In the genomic region with DNA sequence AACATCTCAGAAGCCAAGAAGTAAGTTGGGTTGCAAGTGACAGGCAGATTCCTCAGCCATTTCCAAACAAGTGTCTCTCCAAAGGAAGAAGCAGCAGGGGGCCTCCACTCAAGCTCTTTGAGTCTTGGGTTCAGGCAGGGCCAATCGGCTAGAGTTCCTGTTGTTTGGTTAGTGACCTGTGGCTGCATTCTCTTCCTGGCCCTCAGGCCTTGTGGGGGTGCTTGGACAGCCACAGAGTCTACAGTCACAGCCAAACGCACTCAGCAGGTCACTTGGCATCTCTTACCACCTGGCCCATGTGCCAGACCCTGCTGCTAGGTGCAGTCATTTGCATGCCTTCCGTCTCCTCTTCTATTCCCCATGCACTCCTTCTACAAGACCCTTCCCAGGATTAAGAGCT, we compare ENCODE assay signal across 13 cellular contexts.
DNase-seq lines count a peak whose midpoint lies in the region; ATAC-seq and TF ChIP-seq lines count a peak whose summit lies in the region.
"Had no signal": no experiment of that assay in that cellular context is flagged by ENCODE, and none has a peak within 500 bp of the region (broad histone marks: within the 10 kb centered on the region; RNA-seq: fewer than 3 reads in every experiment).

No MANE protein-coding gene starts in this region.

- H3K27me3 Mint-ChIP-seq in WTC11 (ENCODE audit: low read depth), result no peaks in the 10 kb centered on the region

- H3K9me3 Mint-ChIP-seq in WTC11, result no peaks in the 10 kb centered on the region
- H3K9me3 Mint-ChIP-seq: CD8-positive, alpha-beta T cell had no signal

- no peak overlapping the region for H3K27ac Mint-ChIP-seq in WTC11
- H3K27ac Mint-ChIP-seq: CD14-positive monocyte; CD8-positive, alpha-beta T cell; HFFc6 had no signal

- POLR2A ChIA-PET in WTC11 (lab: Charles Lee), result no interaction called here

- CTCF ChIA-PET in WTC11 (lab: Charles Lee), result interaction anchor here (0.8 to 1.2 kb wide), 3 partner anchors 34 to 349 kb away, joined by 3 read pairs; no protein-coding TSS in a partner anchor

- H3K36me3 Mint-ChIP-seq in WTC11, result no peaks in the 10 kb centered on the region
- H3K36me3 Mint-ChIP-seq: CD14-positive monocyte; CD8-positive, alpha-beta T cell had no signal

- H3K4me1 Mint-ChIP-seq in WTC11, result no peaks in the 10 kb centered on the region
- H3K4me1 Mint-ChIP-seq: CD14-positive monocyte had no signal

- no peak overlapping the region for H3K4me3 Mint-ChIP-seq in WTC11
- H3K4me3 Mint-ChIP-seq: CD14-positive monocyte; CD8-positive, alpha-beta T cell; HFFc6 had no signal

- ATAC-seq in WTC11, result no peak
- no peak for ATAC-seq in HG02852 (IDR thresholded peaks at IDR 0.05; ENCODE audit: unreplicated experiment)
- ATAC-seq: CD8-positive, alpha-beta T cell; GM12878 had no signal

- DNase-seq in NCI-H146 (lab: John Stamatoyannopoulos, UW), result peak; percentile 2
- no peak for DNase-seq in NCI-H146 treated with DMSO at 0.1 percent for 48 hours (lab: John Stamatoyannopoulos, UW; ENCODE audit: unreplicated experiment)
- no peak for DNase-seq in WTC11 (ENCODE audit: low spot score)
- peak; percentile 2 for DNase-seq in kidney tubule cell (ENCODE audit: low spot score)
- DNase-seq in pons (ENCODE audit: low spot score), result peak; percentile 6
- no peak for DNase-seq in DMS79 (lab: John Stamatoyannopoulos, UW)
- no peak for DNase-seq in NCI-H446 treated with DMSO at 0.1 percent for 48 hours (lab: John Stamatoyannopoulos, UW)
- DNase-seq: Caco-2; CD8-positive, alpha-beta T cell; HFFc6 had no signal

- no peak for TF ChIP-seq CTCF in WTC11 (IDR thresholded peaks at IDR 0.05)

TF ChIP-seq in WTC11, 78 proteins besides CTCF, POLR2A, EP300 and RAD21:
- TF ChIP-seq ZNF121 (CRISPR knock-in tag; IDR thresholded peaks at IDR 0.05), result peak; percentile 57; the same call in 1 of the 2 replicates
- TF ChIP-seq NFYB (CRISPR knock-in tag; conservative IDR thresholded peaks at IDR 0.05; ENCODE audit: low read depth), result no peak

Comparison
In these comparisons a context has a peak if more than half of its experiments do, and no peak if none do; other contexts are left out.
1. DNase-seq: peak in NCI-H146 (single experiment), kidney tubule cell (single experiment) and pons (single experiment); none in NCI-H146 treated with DMSO at 0.1 percent for 48 hours (single experiment), WTC11 (single experiment), DMS79 (single experiment) and NCI-H446 treated with DMSO at 0.1 percent for 48 hours (single experiment).